ENCODE assay signal across 13 cellular contexts in genomic region chr1:37974575-37974974, GRCh38. TPM values are rescaled to one million over a fixed set of nuclear protein-coding genes. Genes with fewer than 3 reads are reported as not detected.
DNase-seq lines count a peak whose midpoint lies in the region; ATAC-seq and TF ChIP-seq lines count a peak whose summit lies in the region.
"Had no signal": no experiment of that assay in that cellular context is flagged by ENCODE, and none has a peak within 500 bp of the region (broad histone marks: within the 10 kb centered on the region; RNA-seq: fewer than 3 reads in every experiment).

No MANE protein-coding gene starts in this region.

- H3K4me3 ChIP-seq in hepatocyte (no peak overlapping the region), upper lobe of right lung (no peak overlapping the region)
- H3K4me3 ChIP-seq: A549, HAP-1 had no signal

- H3K4me2 ChIP-seq in hepatocyte = no peak overlapping the region
- H3K4me2 ChIP-seq: A549 had no signal

- peak overlapping the region; percentile 21 to 26 for H3K27ac Mint-ChIP-seq in natural killer cell
- H3K27ac Mint-ChIP-seq in natural killer cell treated with Interleukin-12 subunit alpha and Interleukin-12 subunit beta and Interleukin-15 and Interleukin-18, amount 100 ng/mL, for 72 hours = no peak overlapping the region
- H3K27ac Mint-ChIP-seq in T-helper 17 cell = peak overlapping the region; percentile 64
- H3K27ac Mint-ChIP-seq in stimulated activated naive B cell treated with anti-CD40 and anti-IgM and Interleukin-4, amounts not matched to agents 10 μg/mL and 1 μg/mL and 100 μg/mL, for 72 hours = peak overlapping the region; percentile 26
- H3K27ac Mint-ChIP-seq in immature natural killer cell = peak overlapping the region in 2 of 6 donors; percentile 9 to 62

- no peaks in the 10 kb centered on the region for H3K4me1 ChIP-seq in hepatocyte (ENCODE audit: insufficient read depth)
- H3K4me1 ChIP-seq in upper lobe of right lung = no peaks in the 10 kb centered on the region
- H3K4me1 ChIP-seq: A549, HAP-1 had no signal

- no peaks in the 10 kb centered on the region for H3K27me3 Mint-ChIP-seq in natural killer cell (ENCODE audit: low read depth in 2 of 2)
- H3K27me3 Mint-ChIP-seq in natural killer cell treated with Interleukin-12 subunit alpha and Interleukin-12 subunit beta and Interleukin-15 and Interleukin-18, amount 100 ng/mL, for 72 hours = no peaks in the 10 kb centered on the region
- H3K27me3 Mint-ChIP-seq in T-helper 17 cell = no peaks in the 10 kb centered on the region
- no peaks in the 10 kb centered on the region for H3K27me3 Mint-ChIP-seq in stimulated activated naive B cell treated with anti-CD40 and anti-IgM and Interleukin-4, amounts not matched to agents 10 μg/mL and 1 μg/mL and 100 μg/mL, for 72 hours
- peaks cover 0 to 1% (median 0%) of the 10 kb centered on the region in 3 donors for H3K27me3 Mint-ChIP-seq in immature natural killer cell (ENCODE audit: low read depth in 3 of 3)
- H3K27me3 Mint-ChIP-seq: CD8-positive, alpha-beta memory T cell had no signal

- intact Hi-C loops in natural killer cell (cut with micrococcal nuclease) = no loop called here
- intact Hi-C loops in upper lobe of right lung (cut with DNase I) = no loop called here

- H3K4me3 Mint-ChIP-seq in natural killer cell (no peak overlapping the region), T-helper 17 cell (no peak overlapping the region), immature natural killer cell (no peak overlapping the region)
- no peak overlapping the region for H3K4me3 Mint-ChIP-seq in natural killer cell treated with Interleukin-12 subunit alpha and Interleukin-12 subunit beta and Interleukin-15 and Interleukin-18, amount 100 ng/mL, for 72 hours
- H3K4me3 Mint-ChIP-seq in stimulated activated naive B cell treated with anti-CD40 and anti-IgM and Interleukin-4, amounts not matched to agents 10 μg/mL and 1 μg/mL and 100 μg/mL, for 72 hours = no peak overlapping the region
- H3K4me3 Mint-ChIP-seq: CD14-positive monocyte; CD8-positive, alpha-beta memory T cell had no signal

- no peaks in the 10 kb centered on the region for H3K9me2 ChIP-seq in hepatocyte (replicated peaks; ENCODE audit: insufficient read depth)

- H4K20me1 ChIP-seq in hepatocyte (ENCODE audit: insufficient read depth, poor library complexity, severe bottlenecking) = no peaks in the 10 kb centered on the region

- no peaks in the 10 kb centered on the region for H3K9me3 Mint-ChIP-seq in natural killer cell
- H3K9me3 Mint-ChIP-seq in natural killer cell treated with Interleukin-12 subunit alpha and Interleukin-12 subunit beta and Interleukin-15 and Interleukin-18, amount 100 ng/mL, for 72 hours = no peaks in the 10 kb centered on the region
- peaks cover 0 to 5% of the 10 kb centered on the region in 2 donors for H3K9me3 Mint-ChIP-seq in stimulated activated naive B cell treated with anti-CD40 and anti-IgM and Interleukin-4, amounts not matched to agents 10 μg/mL and 1 μg/mL and 100 μg/mL, for 72 hours
- H3K9me3 Mint-ChIP-seq in immature natural killer cell = no peaks in the 10 kb centered on the region

- H3K36me3 Mint-ChIP-seq in natural killer cell (peaks cover 43% of the 10 kb centered on the region), T-helper 17 cell (ENCODE audit: low read depth) (peaks cover 19% of the 10 kb centered on the region), immature natural killer cell (peaks cover 39 to 69% (median 42%) of the 10 kb centered on the region in 3 donors)
- H3K36me3 Mint-ChIP-seq in natural killer cell treated with Interleukin-12 subunit alpha and Interleukin-12 subunit beta and Interleukin-15 and Interleukin-18, amount 100 ng/mL, for 72 hours = peaks cover 72% of the 10 kb centered on the region
- peaks cover 63 to 68% of the 10 kb centered on the region in 2 donors for H3K36me3 Mint-ChIP-seq in stimulated activated naive B cell treated with anti-CD40 and anti-IgM and Interleukin-4, amounts not matched to agents 10 μg/mL and 1 μg/mL and 100 μg/mL, for 72 hours

- H3K4me1 Mint-ChIP-seq in natural killer cell = peaks cover 13 to 14% of the 10 kb centered on the region in 2 donors
- peaks cover 17 to 18% of the 10 kb centered on the region in 2 donors for H3K4me1 Mint-ChIP-seq in natural killer cell treated with Interleukin-12 subunit alpha and Interleukin-12 subunit beta and Interleukin-15 and Interleukin-18, amount 100 ng/mL, for 72 hours (ENCODE audit: low read depth in 2 of 2)
- H3K4me1 Mint-ChIP-seq in T-helper 17 cell = peaks cover 22% of the 10 kb centered on the region
- H3K4me1 Mint-ChIP-seq in stimulated activated naive B cell treated with anti-CD40 and anti-IgM and Interleukin-4, amounts not matched to agents 10 μg/mL and 1 μg/mL and 100 μg/mL, for 72 hours = peaks cover 4 to 15% of the 10 kb centered on the region in 2 donors
- peaks cover 10 to 11% of the 10 kb centered on the region in 2 donors for H3K4me1 Mint-ChIP-seq in immature natural killer cell
- H3K4me1 Mint-ChIP-seq: CD14-positive monocyte had no signal

- ATAC-seq in natural killer cell = no peak
- no peak for ATAC-seq in natural killer cell treated with Interleukin-12 subunit alpha and Interleukin-12 subunit beta and Interleukin-15 and Interleukin-18, amount 100 ng/mL, for 72 hours
- ATAC-seq in T-helper 17 cell = no peak
- ATAC-seq in stimulated activated naive B cell treated with anti-CD40 and anti-IgM and Interleukin-4, amounts not matched to agents 10 μg/mL and 1 μg/mL and 100 μg/mL, for 72 hours (replicated peaks) = no peak
- no peak for ATAC-seq in upper lobe of right lung

- DNase-seq in natural killer cell = no peak
- DNase-seq in natural killer cell treated with Interleukin-12 subunit alpha and Interleukin-12 subunit beta and Interleukin-15 and Interleukin-18, amount 100 ng/mL, for 72 hours (ENCODE audit: low spot score) = no peak
- no peak for DNase-seq in T-helper 17 cell
- DNase-seq in hepatocyte (ENCODE audit: low spot score) = no peak
- DNase-seq in stimulated activated naive B cell treated with anti-CD40 and anti-IgM and Interleukin-4, amounts not matched to agents 10 μg/mL and 1 μg/mL and 100 μg/mL, for 72 hours = no peak
- no peak for DNase-seq in upper lobe of right lung
- no peak for DNase-seq in immature natural killer cell
- DNase-seq in NCI-H226 = no peak
- DNase-seq: GF-D8 had no signal

- WGBS in hepatocyte (ENCODE audit: low lambda C conversion rate, missing lambda C conversion rate) = 96% methylated on average over 5 of the region's 5 CpGs

- H3K27ac ChIP-seq in hepatocyte (peak overlapping the region; percentile 24), upper lobe of right lung (no peak overlapping the region)
- H3K27ac ChIP-seq: A549 had no signal

- no peaks in the 10 kb centered on the region for H3K36me3 ChIP-seq in hepatocyte (replicated peaks; ENCODE audit: insufficient read depth, low read depth)
- H3K36me3 ChIP-seq in upper lobe of right lung = peaks cover 88% of the 10 kb centered on the region

- H3K27me3 ChIP-seq in hepatocyte (no peaks in the 10 kb centered on the region), upper lobe of right lung (no peaks in the 10 kb centered on the region)

- TF ChIP-seq CTCF in natural killer cell (IDR thresholded peaks at IDR 0.05) (no peak), hepatocyte (IDR thresholded peaks at IDR 0.05; ENCODE audit: poor library complexity) (no peak), upper lobe of right lung (IDR thresholded peaks at IDR 0.05) (no peak)

- peaks cover 7% of the 10 kb centered on the region for H3K79me2 ChIP-seq in hepatocyte

- H2AFZ ChIP-seq in hepatocyte = no peak overlapping the region

- H3K9me3 ChIP-seq in T-helper 17 cell (ENCODE audit: control insufficient read depth, low read length, poor library complexity, severe bottlenecking) (no peaks in the 10 kb centered on the region), hepatocyte (ENCODE audit: low read depth) (no peaks in the 10 kb centered on the region), upper lobe of right lung (no peaks in the 10 kb centered on the region)
- H3K9me3 ChIP-seq: A549, HAP-1 had no signal

RNA-seq across cellular contexts. Expression of gene SF3A3, which starts 15.2 kb away (rescaled TPM):
- 10 to 100 TPM; 48.7 to 75.8 (median 71.1) TPM for total RNA-seq in natural killer cell
- total RNA-seq in natural killer cell treated with Interleukin-12 subunit alpha and Interleukin-12 subunit beta and Interleukin-15 and Interleukin-18, amount 100 ng/mL, for 72 hours = 100 to 1,000 TPM in 1 of 2 donors, 10 to 100 TPM in 1; 90.7 to 174 TPM
- 10 to 100 TPM; 43.9 to 48.8 TPM for total RNA-seq in T-helper 17 cell
- total RNA-seq in hepatocyte = 48.8 and 51.3 TPM in 2 replicates
- polyA plus RNA-seq in hepatocyte = 40.9 and 52.8 TPM in 2 replicates
- total RNA-seq in upper lobe of right lung = 48.7 TPM
- 10 to 100 TPM; 62.3 to 81.7 (median 70.9) TPM for polyA plus RNA-seq in immature natural killer cell

RNA-seq across cellular contexts. Expression of gene INPP5B, which starts 27.7 kb away (rescaled TPM):
- total RNA-seq in natural killer cell (10 to 100 TPM; 34.0 to 66.2 (median 54.7) TPM), T-helper 17 cell (10 to 100 TPM; 16.7 to 24.5 TPM), hepatocyte (16.3 and 18.3 TPM in 2 replicates), upper lobe of right lung (44.8 TPM)
- 10 to 100 TPM; 48.1 to 86.0 TPM for total RNA-seq in natural killer cell treated with Interleukin-12 subunit alpha and Interleukin-12 subunit beta and Interleukin-15 and Interleukin-18, amount 100 ng/mL, for 72 hours
- polyA plus RNA-seq in hepatocyte (6.1 and 9.3 TPM in 2 replicates), immature natural killer cell (10 to 100 TPM; 11.1 to 28.0 (median 13.6) TPM)

RNA-seq across cellular contexts. Expression of gene FHL3, which starts 30.7 kb away (rescaled TPM):
- total RNA-seq in natural killer cell (10 to 100 TPM; 49.3 to 82.6 (median 53.6) TPM), T-helper 17 cell (1 to 10 TPM; 3.6 to 4.9 TPM), hepatocyte (8.4 and 27.2 TPM in 2 replicates), upper lobe of right lung (22.4 TPM)
- total RNA-seq in natural killer cell treated with Interleukin-12 subunit alpha and Interleukin-12 subunit beta and Interleukin-15 and Interleukin-18, amount 100 ng/mL, for 72 hours = 10 to 100 TPM; 24.5 TPM
- polyA plus RNA-seq in hepatocyte (27.2 and 28.6 TPM in 2 replicates), immature natural killer cell (100 to 1,000 TPM in 1 of 3 donors, 10 to 100 TPM in 2; 36.8 to 121 (median 74.1) TPM)

RNA-seq across cellular contexts. Expression of gene UTP11, which starts 38.0 kb away (rescaled TPM):
- total RNA-seq in natural killer cell (10 to 100 TPM; 13.4 to 20.7 (median 19.2) TPM), T-helper 17 cell (10 to 100 TPM in 1 of 2 donors, 1 to 10 TPM in 1; 8.7 to 12.3 TPM), hepatocyte (29.9 and 39.2 TPM in 2 replicates), upper lobe of right lung (29.1 TPM)
- total RNA-seq in natural killer cell treated with Interleukin-12 subunit alpha and Interleukin-12 subunit beta and Interleukin-15 and Interleukin-18, amount 100 ng/mL, for 72 hours = 10 to 100 TPM; 59.9 to 60.0 TPM
- polyA plus RNA-seq in hepatocyte (31.1 and 36.2 TPM in 2 replicates), immature natural killer cell (10 to 100 TPM; 22.6 to 32.7 (median 30.4) TPM)

Comparison
In these comparisons a context has a peak if more than half of its experiments do, and no peak if none do; other contexts are left out.
1. H3K27ac Mint-ChIP-seq: peak in natural killer cell (2 of 2), T-helper 17 cell (single experiment) and stimulated activated naive B cell treated with anti-CD40 and anti-IgM and Interleukin-4, amounts not matched to agents 10 μg/mL and 1 μg/mL and 100 μg/mL, for 72 hours (single experiment); none in natural killer cell treated with Interleukin-12 subunit alpha and Interleukin-12 subunit beta and Interleukin-15 and Interleukin-18, amount 100 ng/mL, for 72 hours (0 of 2).